Comparison of ENCODE assay signal across 8 cellular contexts in genomic region chr13:42041017-42041683, GRCh38. TPM values are rescaled to one million over a fixed set of nuclear protein-coding genes. Genes with fewer than 3 reads are reported as not detected.
A peak's percentile ranks its signal among the peaks of the same experiment; 100 is the strongest.
DNase-seq lines count a peak whose midpoint lies in the region; ATAC-seq, FAIRE-seq and TF ChIP-seq lines count a peak whose summit lies in the region.

No MANE protein-coding gene starts in this region.

- peak overlapping the region; percentile 93 for H3K23ac ChIP-seq in IMR-90 (ENCODE audit: low read depth, low read length)

- H2AK5ac ChIP-seq in IMR-90 (ENCODE audit: low read depth, low read length): peak overlapping the region; percentile 59; the same call in 1 of the 2 replicates

- no peak overlapping the region for H2BK120ac ChIP-seq in IMR-90 (ENCODE audit: low read depth, low read length)

- H3K9me1 ChIP-seq in IMR-90 (ENCODE audit: insufficient read depth, low read length): peaks cover 4% of the 10 kb centered on the region; the same call in 1 of the 2 replicates

- DNase-seq in IMR-90 (peak; percentile 44), SW 1271 (lab: John Stamatoyannopoulos, UW) (peak; percentile 11 to 59), breast epithelium (ENCODE audit: low spot score in 2 of 2) (peak; percentile 36 to 57), immature natural killer cell (peak; percentile 9 to 25 (median 17)), small intestine (peak; percentile 73), NCI-H1436 (lab: John Stamatoyannopoulos, UW) (no peak)

- H3K27me3 Mint-ChIP-seq in immature natural killer cell (ENCODE audit: low read depth in 3 of 3): peaks cover 3 to 14% (median 13%) of the 10 kb centered on the region in 3 donors

- intact Hi-C loops in IMR-90 (cut with micrococcal nuclease): loop anchor here (1.0 to 10.0 kb wide), 7 partner anchors 40 to 629 kb away; partner anchors contain the start of gene VWA8
- intact Hi-C loops in breast epithelium (cut with DNase I; ENCODE audit: low total_unique reads): loop anchor here (5.0 kb wide), 1 partner anchor 979 kb away; the partner anchor contains the start of gene WBP4

- peak overlapping the region; percentile 94 for H2AFZ ChIP-seq in IMR-90 (replicated peaks; ENCODE audit: low read length, poor library complexity)

- POLR2A ChIA-PET in IMR-90 (lab: Charles Lee; ENCODE audit: unreplicated experiment): no interaction called here

- H3K4ac ChIP-seq in IMR-90 (ENCODE audit: low read depth, low read length): peak overlapping the region; percentile 34

- no peaks in the 10 kb centered on the region for H3K9me2 ChIP-seq in DOHH2 (replicated peaks; ENCODE audit: control insufficient read depth, low read length)

- no peak for TF ChIP-seq POLR2A in IMR-90 (IDR thresholded peaks at IDR 0.05; ENCODE audit: low read depth, low read length)
- no peak for TF ChIP-seq POLR2A in breast epithelium (IDR thresholded peaks at IDR 0.05)

- no peak overlapping the region for H3K27ac ChIP-seq in DOHH2 (ENCODE audit: low read depth, low read length)
- H3K27ac ChIP-seq in IMR-90 (ENCODE audit: insufficient read depth, low read length): peak overlapping the region; percentile 74
- peak overlapping the region; percentile 94 to 96 for H3K27ac ChIP-seq in breast epithelium
- peak overlapping the region; percentile 0 to 75 for H3K27ac ChIP-seq in small intestine (ENCODE audit: low read depth in 1 of 2, low read length in 1 of 2)

- H3K36me3 Mint-ChIP-seq in immature natural killer cell: no peaks in the 10 kb centered on the region

- H3K4me1 ChIP-seq in DOHH2 (ENCODE audit: control insufficient read depth, low read length): peaks cover 21% of the 10 kb centered on the region
- H3K4me1 ChIP-seq in IMR-90 (ENCODE audit: control insufficient read depth, insufficient read depth, low read length): peaks cover 8% of the 10 kb centered on the region
- no peaks in the 10 kb centered on the region for H3K4me1 ChIP-seq in breast epithelium
- H3K4me1 ChIP-seq in small intestine (ENCODE audit: control insufficient read depth in 2 of 2, insufficient read depth in 1 of 2, low read depth in 1 of 2, low read length in 1 of 2): peaks cover 0 to 1% of the 10 kb centered on the region in 2 donors

- H3K27me3 ChIP-seq in DOHH2 (ENCODE audit: control insufficient read depth, low read length): 0 out of 2 replicates have a peak, but pooled peaks cover 5% of the 10 kb centered on the region
- no peaks in the 10 kb centered on the region for H3K27me3 ChIP-seq in IMR-90 (ENCODE audit: control insufficient read depth, insufficient read depth, low read length)
- H3K27me3 ChIP-seq in breast epithelium: no peaks in the 10 kb centered on the region
- no peaks in the 10 kb centered on the region for H3K27me3 ChIP-seq in small intestine (ENCODE audit: control insufficient read depth in 2 of 2, insufficient read depth in 2 of 2, low read length in 2 of 2)

- peak overlapping the region; percentile 80 for H3K14ac ChIP-seq in IMR-90 (replicated peaks; ENCODE audit: low read depth, low read length)

- dilution Hi-C loops in IMR-90 (cut with HindIII; ENCODE audit: low sequenced_read_pairs, unreplicated experiment): no loop called here

- H3K27ac Mint-ChIP-seq in immature natural killer cell: peak overlapping the region in 3 of 6 donors; percentile 28 to 73 (median 52)

- H3K79me1 ChIP-seq in IMR-90 (ENCODE audit: low read depth in 1 of 2, low read length in 2 of 2): peaks cover 14 to 28% of the 10 kb centered on the region in 2 experiments

- TF ChIP-seq RAD21 in IMR-90 (IDR thresholded peaks at IDR 0.05; ENCODE audit: low read length): no peak

- H4K91ac ChIP-seq in IMR-90 (ENCODE audit: insufficient read depth, low read depth, low read length): peak overlapping the region; percentile 29; the same call in 1 of the 2 replicates

- no peak for FAIRE-seq in small intestine (lab: Jason Lieb, UNC)

- peak overlapping the region; percentile 4 for H2BK5ac ChIP-seq in IMR-90 (ENCODE audit: low read depth, low read length, poor library complexity, severe bottlenecking)

- H3K4me3 ChIP-seq in DOHH2 (ENCODE audit: low read length): peak overlapping the region; percentile 93
- H3K4me3 ChIP-seq in IMR-90 (ENCODE audit: insufficient read depth, low read depth, low read length): peak overlapping the region; percentile 95
- H3K4me3 ChIP-seq in breast epithelium: peak overlapping the region; percentile 81 to 92 (median 85)
- H3K4me3 ChIP-seq in small intestine (ENCODE audit: low read depth in 1 of 2, low read length in 2 of 2): peak overlapping the region; percentile 87 to 92

- H2BK15ac ChIP-seq in IMR-90 (ENCODE audit: low read depth, low read length): peak overlapping the region; percentile 29; the same call in 1 of the 3 replicates

- H4K20me1 ChIP-seq in DOHH2 (ENCODE audit: control insufficient read depth, insufficient read depth, low read depth, low read length) (0 out of 2 replicates have a peak, but pooled peaks cover 4% of the 10 kb centered on the region), IMR-90 (ENCODE audit: insufficient read depth, low read length) (0 out of 2 replicates have a peak, but pooled peaks cover 8% of the 10 kb centered on the region)

- no peak overlapping the region for H4K5ac ChIP-seq in IMR-90 (ENCODE audit: low read depth, low read length)

- H3K9me3 ChIP-seq in DOHH2 (ENCODE audit: control insufficient read depth, insufficient read depth, low read length) (no peaks in the 10 kb centered on the region), IMR-90 (ENCODE audit: control insufficient read depth, insufficient read depth, low read length) (no peaks in the 10 kb centered on the region), breast epithelium (no peaks in the 10 kb centered on the region), small intestine (ENCODE audit: control insufficient read depth, low read depth) (no peaks in the 10 kb centered on the region)

- WGBS in IMR-90 (ENCODE audit: extremely low coverage in 2 of 2, insufficient read length in 1 of 2), 2 experiments: 0% methylated on average over 9 of the region's 58 CpGs; no CpG with 5 or more reads in 1 of the 2 experiments
- 0 to 1% (median 1%) methylated on average over 56 to 58 of the region's 58 CpGs for whole genome bisulfite sequencing in small intestine, 3 donors

- H3K36me3 ChIP-seq in DOHH2 (ENCODE audit: control insufficient read depth, low read length) (no peaks in the 10 kb centered on the region), IMR-90 (ENCODE audit: control insufficient read depth, insufficient read depth, low read length) (no peaks in the 10 kb centered on the region), breast epithelium (no peaks in the 10 kb centered on the region), small intestine (ENCODE audit: control insufficient read depth in 2 of 2, insufficient read depth in 2 of 2, low read length in 2 of 2) (no peaks in the 10 kb centered on the region)

- H2AK9ac ChIP-seq in IMR-90 (replicated peaks; ENCODE audit: low read depth, low read length, poor library complexity): peak overlapping the region; percentile 95

- CTCF ChIA-PET in IMR-90 (lab: Yijun Ruan, JAX): interaction anchor here (1.2 kb wide), 1 partner anchor 14 kb away, joined by 4 read pairs; no protein-coding TSS in a partner anchor

- peak overlapping the region; percentile 85 to 90 (median 89) for H3K4me3 Mint-ChIP-seq in immature natural killer cell

- H3K9ac ChIP-seq in IMR-90 (ENCODE audit: low read depth, low read length): peak overlapping the region; percentile 71

- no peaks in the 10 kb centered on the region for H3K9me3 Mint-ChIP-seq in immature natural killer cell

- peak overlapping the region; percentile 86 for H3K4me2 ChIP-seq in DOHH2 (ENCODE audit: low read length)
- H3K4me2 ChIP-seq in IMR-90 (ENCODE audit: low read depth, low read length): peak overlapping the region; percentile 93

- in situ Hi-C loops in IMR-90 (cut with MboI; ENCODE audit: low sequenced_read_pairs): loop anchor here (10.0 kb wide), 1 partner anchor 376 kb away; no protein-coding TSS in a partner anchor

- peaks cover 32% of the 10 kb centered on the region for H3K79me2 ChIP-seq in DOHH2 (ENCODE audit: control insufficient read depth, low read length)

- H3K18ac ChIP-seq in IMR-90 (ENCODE audit: low read depth, low read length): peak overlapping the region; percentile 26; the same call in 1 of the 2 replicates

- TF ChIP-seq CTCF in DOHH2 (IDR thresholded peaks at IDR 0.05; ENCODE audit: low read depth, low read length, poor library complexity, severe bottlenecking) (no peak), IMR-90 (conservative IDR thresholded peaks at IDR 0.05; ENCODE audit: low read depth, low read length) (no peak), breast epithelium (IDR thresholded peaks at IDR 0.05) (no peak)

- BruUV-seq in IMR-90 (replicated peaks; lab: Mats Ljungman, UMichigan): no TSS peak

- no peak overlapping the region; the same call in 1 of the 2 replicates for H2BK20ac ChIP-seq in IMR-90 (ENCODE audit: low read depth, low read length)

- peak overlapping the region; percentile 37 to 42; a peak in 1 of 4 replicates for H4K8ac ChIP-seq in IMR-90 (ENCODE audit: low read depth in 2 of 2, low read length in 2 of 2)

- peak; percentile 13 for ATAC-seq in GM21381 (IDR thresholded peaks at IDR 0.05; ENCODE audit: unreplicated experiment)
- peak; percentile 6 for ATAC-seq in IMR-90 (ENCODE audit: low read depth)

- H3F3A ChIP-seq in DOHH2 (ENCODE audit: control insufficient read depth, insufficient read depth): peaks cover 6% of the 10 kb centered on the region

- H3K56ac ChIP-seq in IMR-90 (ENCODE audit: extremely low read depth, insufficient read depth, low read length): peak overlapping the region; percentile 44; the same call in 1 of the 2 replicates

- H3K4me1 Mint-ChIP-seq in immature natural killer cell: peaks cover 13 to 17% of the 10 kb centered on the region in 2 donors

TF ChIP-seq in IMR-90, 13 proteins besides CTCF, POLR2A, EP300 and RAD21 (continues in another document):
- TF ChIP-seq CEBPB (IDR thresholded peaks at IDR 0.05; ENCODE audit: low read depth, low read length) (peak; percentile 49; the same call in 1 of the 2 replicates), MAFK (IDR thresholded peaks at IDR 0.05; ENCODE audit: low read depth, low read length) (no peak), ELK1 (IDR thresholded peaks at IDR 0.05; ENCODE audit: borderline replicate concordance, low read depth, low read length) (no peak)

RNA-seq across cellular contexts. Expression of gene DGKH, which starts 7.3 kb away (rescaled TPM):
- total RNA-seq in IMR-90 (2012; rRNA removed): 9.7 and 13.4 TPM in 2 replicates
- 1.6 and 2.0 TPM in 2 replicates for polyA plus RNA-seq in IMR-90 (2012; rRNA removed)
- 0.21 and 0.30 TPM in 2 replicates for polyA plus RNA-seq in IMR-90 (2012; cell fraction: cytosol; rRNA removed)
- 1.1 and 6.6 TPM in 2 replicates for polyA plus RNA-seq in IMR-90 (2012; cell fraction: nucleus; rRNA removed; ENCODE audit: low replicate concordance)
- 10 to 100 TPM; 11.5 to 19.0 (median 19.0) TPM for total RNA-seq in breast epithelium
- 1 to 10 TPM in 1 of 3 donors, under 1 TPM in 1, not detected in 1; 0.03 to 1.1 TPM for polyA plus RNA-seq in immature natural killer cell
- 1 to 10 TPM in 1 of 3 donors, under 1 TPM in 2; 0.45 to 3.4 (median 0.54) TPM for polyA plus RNA-seq in small intestine
